8 cellular contexts compared by ENCODE assay signal in genomic region chr22:42648368-42649260, GRCh38. TPM values are rescaled to one million over a fixed set of nuclear protein-coding genes. Genes with fewer than 3 reads are reported as not detected.
A peak's percentile ranks its signal among the peaks of the same experiment; 100 is the strongest.
DNase-seq lines count a peak whose midpoint lies in the region; ATAC-seq, FAIRE-seq and TF ChIP-seq lines count a peak whose summit lies in the region.

No MANE protein-coding gene starts in this region.

- DNase-seq in SIG-M5 treated with dmso at 0.1 percent for 504 hours (lab: John Stamatoyannopoulos, UW; ENCODE audit: unreplicated experiment) (peak; percentile 18), SIG-M5 (lab: John Stamatoyannopoulos, UW) (no peak), RPMI8226 (peak; percentile 78), K562 (ENCODE audit: extremely low read depth in 1 of 4, low spot score in 3 of 4) (peak in 2 of 4 experiments; percentile 56 to 88), inferior parietal cortex (ENCODE audit: extremely low spot score) (no peak)

- FAIRE-seq in K562 (lab: Jason Lieb, UNC): peak; percentile 40

- H3K27me3 ChIP-seq in K562 (ENCODE audit: control insufficient read depth in 2 of 2, insufficient read depth in 2 of 2, low read length in 2 of 2): no peaks in the 10 kb centered on the region; a peak in 1 of 5 replicates
- H3K27me3 ChIP-seq in skeletal muscle tissue (ENCODE audit: control insufficient read depth in 3 of 3, insufficient read depth in 3 of 3, low read length in 3 of 3): no peaks in the 10 kb centered on the region

- peak; percentile 28; the same call in 1 of the 2 replicates for TF ChIP-seq POLR2A in K562 (conservative IDR thresholded peaks at IDR 0.05)

- H3K4me1 ChIP-seq in K562 (replicated peaks in 1 of 2; ENCODE audit: control insufficient read depth in 2 of 2, insufficient read depth in 2 of 2, low read length in 2 of 2): peaks cover 46 to 58% of the 10 kb centered on the region in 2 experiments
- H3K4me1 ChIP-seq in skeletal muscle tissue (ENCODE audit: control insufficient read depth in 3 of 3, insufficient read depth in 3 of 3, low read length in 3 of 3): peaks cover 50 to 53% (median 51%) of the 10 kb centered on the region in 3 donors

- POLR2A ChIA-PET in K562 (lab: Yijun Ruan, JAX): interaction anchor here (0.9 to 2.2 kb wide), 3 partner anchors 11 to 34 kb away, joined by 3 to 13 read pairs (median 6); partner anchors contain the start of gene POLDIP3

- H3K9me3 ChIP-seq in K562 (replicated peaks; ENCODE audit: control insufficient read depth, insufficient read depth, low read depth, low read length) (no peaks in the 10 kb centered on the region), iPS-18c (ENCODE audit: control insufficient read depth, insufficient read depth, low read length) (no peaks in the 10 kb centered on the region), skeletal muscle tissue (ENCODE audit: control insufficient read depth in 3 of 3, low read length in 3 of 3) (no peaks in the 10 kb centered on the region)

- no peaks in the 10 kb centered on the region for H3K9me1 ChIP-seq in K562 (ENCODE audit: control insufficient read depth, insufficient read depth, low read length)

- no peak for TF ChIP-seq EP300 in K562 (IDR thresholded peaks at IDR 0.05; ENCODE audit: low read length)

- H4K20me1 ChIP-seq in K562 (replicated peaks; ENCODE audit: control insufficient read depth, insufficient read depth, low read length): peaks cover 16% of the 10 kb centered on the region

- ATAC-seq in HG02981 (IDR thresholded peaks at IDR 0.05; ENCODE audit: unreplicated experiment): peak; percentile 29
- peak; percentile 65 for ATAC-seq in K562

- H3K36me3 ChIP-seq in K562 (ENCODE audit: control insufficient read depth, insufficient read depth, low read length) (peaks cover 3% of the 10 kb centered on the region; the same call in 1 of the 3 replicates), skeletal muscle tissue (ENCODE audit: control insufficient read depth in 3 of 3, insufficient read depth in 3 of 3, low read length in 3 of 3) (no peaks in the 10 kb centered on the region)

- no peak for TF ChIP-seq RAD21 in K562 (CRISPR knock-in tag; conservative IDR thresholded peaks at IDR 0.05 in 1 of 2, IDR thresholded peaks at IDR 0.05 in 1 of 2)

- H2AFZ ChIP-seq in K562 (ENCODE audit: low read depth, low read length): peak overlapping the region; percentile 51; the same call in 1 of the 2 replicates

- H3K9ac ChIP-seq in K562 (ENCODE audit: insufficient read depth in 1 of 2, low read depth in 2 of 2, low read length in 2 of 2): peak overlapping the region; percentile 84 to 96
- H3K9ac ChIP-seq in skeletal muscle tissue (ENCODE audit: low read depth in 1 of 3, low read length in 3 of 3): peak overlapping the region; percentile 96 to 99 (median 98)

- H3K4me2 ChIP-seq in K562 (ENCODE audit: insufficient read depth, low read length): peak overlapping the region; percentile 100

- TSS peak; percentile 81 for BruUV-seq in K562 (replicated peaks; lab: Mats Ljungman, UMichigan)

- TF ChIP-seq CTCF in K562 (IDR thresholded peaks at IDR 0.05 in 2 of 3, conservative IDR thresholded peaks at IDR 0.05 in 1 of 3; ENCODE audit: insufficient read depth in 2 of 3, low read depth in 1 of 3, low read length in 3 of 3): no peak

- peak overlapping the region; percentile 83 for H3K27ac ChIP-seq in K562 (ENCODE audit: extremely low read depth, low read depth, low read length)
- peak overlapping the region; percentile 95 for H3K27ac ChIP-seq in skeletal muscle tissue (ENCODE audit: low read depth, low read length)

- peaks cover 51% of the 10 kb centered on the region for H3K79me2 ChIP-seq in K562 (ENCODE audit: control insufficient read depth, insufficient read depth, low read length)

- 5% methylated on average over 13 of the region's 51 CpGs for WGBS in K562 (ENCODE audit: insufficient coverage, low coverage, missing lambda C conversion rate)

- CTCF ChIA-PET in K562 (lab: Yijun Ruan, JAX; ENCODE audit: low intra/inter-chr PET ratio): no interaction called here

- H3K4me3 ChIP-seq in K562: peak overlapping the region; percentile 93
- peak overlapping the region; percentile 88 for H3K4me3 ChIP-seq in iPS-18c (ENCODE audit: insufficient read depth, low read depth, low read length)
- H3K4me3 ChIP-seq in skeletal muscle tissue (ENCODE audit: low read length in 3 of 3): peak overlapping the region; percentile 98 to 99 (median 99)

- intact Hi-C loops in K562 (cut with micrococcal nuclease): no loop called here

- in situ Hi-C loops in K562 (cut with MboI): no loop called here

TF ChIP-seq in K562, 482 proteins besides CTCF, POLR2A, EP300 and RAD21 (continues in another document):
- no peak for TF ChIP-seq RBM34 (IDR thresholded peaks at IDR 0.05; ENCODE audit: borderline replicate concordance, insufficient read depth, low read length)
- TF ChIP-seq MAFG (tag; conservative IDR thresholded peaks at IDR 0.05): no peak
- TF ChIP-seq BRD9 (IDR thresholded peaks at IDR 0.05; ENCODE audit: low read depth, partially characterized antibody): no peak
- no peak for TF ChIP-seq SMARCA4 (IDR thresholded peaks at IDR 0.05)
- no peak for TF ChIP-seq LCOR (CRISPR knock-in tag; IDR thresholded peaks at IDR 0.05)
- no peak for TF ChIP-seq ETV1 (tag; conservative IDR thresholded peaks at IDR 0.05; ENCODE audit: low read depth)
- TF ChIP-seq SUPT5H (IDR thresholded peaks at IDR 0.05): 0 out of 2 replicates have a peak, but pooled peaks have one; percentile 29
- peak; percentile 59 for TF ChIP-seq SAP30 (IDR thresholded peaks at IDR 0.05; ENCODE audit: borderline replicate concordance, insufficient read depth, low read depth, low read length, poor library complexity, severe bottlenecking)
- peak; percentile 17; the same call in 1 of the 2 replicates for TF ChIP-seq ZC3H4 (CRISPR knock-in tag; IDR thresholded peaks at IDR 0.05; ENCODE audit: borderline replicate concordance)
- TF ChIP-seq CSDE1 (IDR thresholded peaks at IDR 0.05): no peak

RNA-seq across cellular contexts. Expression of gene CYB5R3, which starts 0.6 kb away (rescaled TPM):
- total RNA-seq in K562 (2011; cell fraction: chromatin; rRNA removed; ENCODE audit: low replicate concordance): 13.9 and 37.9 TPM in 2 replicates
- total RNA-seq in K562 (2011; cell fraction: nucleolus; rRNA removed): 38.5 and 38.7 TPM in 2 replicates
- 25.3 and 37.0 TPM in 2 replicates for total RNA-seq in K562 (2011; cell fraction: nucleoplasm; rRNA removed)
- total RNA-seq in K562 (2014; rRNA removed) (28.7 and 43.2 TPM in 2 replicates), K562 (2014; rRNA removed; fragmentation: Illumina TruSeq; extraction: Trizol) (10.9 and 13.5 TPM in 2 replicates), K562 (2015; rRNA removed; fragmentation: Illumina TruSeq; extraction: Trizol) (20.0 and 21.0 TPM in 2 replicates), K562 (2021) (66.7 and 66.8 TPM in 2 replicates), skeletal muscle tissue (28.7 TPM)
- polyA plus RNA-seq in K562 (2011; rRNA removed) (23.4 and 60.3 TPM in 2 replicates), K562 (2014; fragmentation: Illumina TruSeq; extraction: Trizol) (59.2 and 83.9 TPM in 2 replicates), K562 (2014; fragmentation: Nextera tagmentation; extraction: Ambion mirVana) (1 to 10 TPM; 1.4 to 3.9 TPM), K562 (2014; rRNA removed) (37.6 and 45.0 TPM in 2 replicates)
- polyA plus RNA-seq in K562 (2011; cell fraction: cytosol; rRNA removed): 41.8 and 76.5 TPM in 2 replicates
- polyA plus RNA-seq in K562 (2011; cell fraction: nucleus; rRNA removed): 21.3 and 28.1 TPM in 2 replicates
- 46.5 and 68.5 TPM in 2 replicates for polyA plus RNA-seq in K562 (2012)
- 21.7 and 21.8 TPM in 2 replicates for polyA minus RNA-seq in K562 (2011; rRNA and poly(A)+ RNA removed)
- 30.6 and 64.6 TPM in 2 replicates for polyA minus RNA-seq in K562 (2011; cell fraction: cytosol; rRNA and poly(A)+ RNA removed)
- polyA minus RNA-seq in K562 (2011; cell fraction: nucleus; rRNA and poly(A)+ RNA removed): 7.7 and 11.7 TPM in 2 replicates

RNA-seq across cellular contexts. Expression of gene ATP5MGL, which starts 8.2 kb away (rescaled TPM):
- total RNA-seq in K562 (2011; cell fraction: chromatin; rRNA removed; ENCODE audit: low replicate concordance): 8.4 and 14.5 TPM in 2 replicates
- 6.3 and 6.8 TPM in 2 replicates for total RNA-seq in K562 (2011; cell fraction: nucleolus; rRNA removed)
- total RNA-seq in K562 (2011; cell fraction: nucleoplasm; rRNA removed): 8.3 and 17.9 TPM in 2 replicates
- total RNA-seq in K562 (2014; rRNA removed) (not detected in 2 replicates), K562 (2014; rRNA removed; fragmentation: Illumina TruSeq; extraction: Trizol) (0.25 and 0.41 TPM in 2 replicates), K562 (2015; rRNA removed; fragmentation: Illumina TruSeq; extraction: Trizol) (0.25 and 0.38 TPM in 2 replicates), K562 (2021) (0.31 and 0.35 TPM in 2 replicates), skeletal muscle tissue (not detected)
- polyA plus RNA-seq in K562 (2011; rRNA removed) (0.17 TPM in 1 of 2 replicates, not detected in the other), K562 (2014; fragmentation: Illumina TruSeq; extraction: Trizol) (not detected in 2 replicates), K562 (2014; fragmentation: Nextera tagmentation; extraction: Ambion mirVana) (under 1 TPM; 0.13 to 0.34 TPM), K562 (2014; rRNA removed) (0.09 TPM in 1 of 2 replicates, not detected in the other)
- polyA plus RNA-seq in K562 (2011; cell fraction: cytosol; rRNA removed): 0.12 TPM in 1 of 2 replicates, not detected in the other
- 0.36 and 0.37 TPM in 2 replicates for polyA plus RNA-seq in K562 (2011; cell fraction: nucleus; rRNA removed)
- polyA plus RNA-seq in K562 (2012): not detected in 2 replicates
- 0.74 and 1.0 TPM in 2 replicates for polyA minus RNA-seq in K562 (2011; rRNA and poly(A)+ RNA removed)
- polyA minus RNA-seq in K562 (2011; cell fraction: cytosol; rRNA and poly(A)+ RNA removed): not detected in 2 replicates
- polyA minus RNA-seq in K562 (2011; cell fraction: nucleus; rRNA and poly(A)+ RNA removed): 0.44 and 0.67 TPM in 2 replicates

RNA-seq across cellular contexts. Expression of gene POLDIP3, which starts 33.9 kb away (rescaled TPM):
- total RNA-seq in K562 (2011; cell fraction: chromatin; rRNA removed; ENCODE audit: low replicate concordance): 48.1 and 83.3 TPM in 2 replicates
- total RNA-seq in K562 (2011; cell fraction: nucleolus; rRNA removed): 38.3 and 41.5 TPM in 2 replicates
- 41.4 and 45.6 TPM in 2 replicates for total RNA-seq in K562 (2011; cell fraction: nucleoplasm; rRNA removed)
- 24.9 and 39.1 TPM in 2 replicates for total RNA-seq in K562 (2014; rRNA removed)
- total RNA-seq in K562 (2014; rRNA removed; fragmentation: Illumina TruSeq; extraction: Trizol): 23.5 and 24.1 TPM in 2 replicates
- total RNA-seq in K562 (2015; rRNA removed; fragmentation: Illumina TruSeq; extraction: Trizol): 25.5 and 26.3 TPM in 2 replicates
- total RNA-seq in K562 (2021): 47.3 and 53.6 TPM in 2 replicates
- 44.4 and 53.8 TPM in 2 replicates for polyA plus RNA-seq in K562 (2011; rRNA removed)
- polyA plus RNA-seq in K562 (2011; cell fraction: cytosol; rRNA removed): 32.6 and 35.2 TPM in 2 replicates
- polyA plus RNA-seq in K562 (2011; cell fraction: nucleus; rRNA removed): 57.4 and 60.2 TPM in 2 replicates
- 44.3 and 46.7 TPM in 2 replicates for polyA plus RNA-seq in K562 (2012)
- 47.7 and 53.0 TPM in 2 replicates for polyA plus RNA-seq in K562 (2014; fragmentation: Illumina TruSeq; extraction: Trizol)
- 10 to 100 TPM; 14.3 to 22.3 TPM for polyA plus RNA-seq in K562 (2014; fragmentation: Nextera tagmentation; extraction: Ambion mirVana)
- 39.8 and 45.4 TPM in 2 replicates for polyA plus RNA-seq in K562 (2014; rRNA removed)
- 28.0 and 31.6 TPM in 2 replicates for polyA minus RNA-seq in K562 (2011; rRNA and poly(A)+ RNA removed)
- 18.9 and 27.0 TPM in 2 replicates for polyA minus RNA-seq in K562 (2011; cell fraction: cytosol; rRNA and poly(A)+ RNA removed)
- 13.5 and 18.8 TPM in 2 replicates for polyA minus RNA-seq in K562 (2011; cell fraction: nucleus; rRNA and poly(A)+ RNA removed)
- total RNA-seq in skeletal muscle tissue: 22.4 TPM

Comparison
In these comparisons a context has a peak if more than half of its experiments do, and no peak if none do; other contexts are left out.
1. DNase-seq: peak in SIG-M5 treated with dmso at 0.1 percent for 504 hours (single experiment) and RPMI8226 (single experiment); none in SIG-M5 (single experiment) and inferior parietal cortex (single experiment).
2. Peak in every context shown above with its lines, with median percentiles within 50 percentile points of each other: H3K4me3 ChIP-seq.